Comparison of ENCODE assay signal across 30 cellular contexts in the genomic region with DNA sequence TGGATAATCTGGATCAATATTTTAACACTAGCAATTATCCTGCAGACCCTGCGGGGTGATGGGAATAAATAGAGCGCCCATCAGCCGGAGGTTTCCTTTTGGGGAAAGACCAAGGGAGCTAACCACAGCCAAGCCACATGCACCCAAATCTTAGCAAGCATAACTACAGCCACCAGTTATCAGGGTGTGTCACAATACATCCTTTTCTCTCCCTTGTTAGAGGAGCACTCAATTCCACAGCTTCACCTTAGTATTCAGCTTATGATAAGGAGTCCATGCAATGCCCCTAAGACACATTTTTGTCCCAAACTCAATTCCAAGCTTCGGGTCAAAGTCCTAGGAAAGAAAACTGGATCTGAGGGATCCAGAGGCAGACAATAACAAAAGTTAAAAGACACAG.
"Had no signal": no experiment of that assay in that cellular context is flagged by ENCODE, and none has a peak within 500 bp of the region (broad histone marks: within the 10 kb centered on the region; RNA-seq: fewer than 3 reads in every experiment).

No MANE protein-coding gene starts in this region.

- H3K27me3 Mint-ChIP-seq: brain had no signal

- ATAC-seq: activated naive CD4-positive, alpha-beta T cell treated with anti-CD3 and anti-CD28 coated beads, Interleukin-2, amount 50 U/mL, for 72 hours; activated T-cell treated with anti-CD3 and anti-CD28 coated beads, Interleukin-2, amount 50 U/mL, for 72 hours; esophagus mucosa; foreskin keratinocyte; gastrocnemius medialis; heart left ventricle; T-helper 17 cell had no signal

- H3K4me1 ChIP-seq: ascending aorta, breast epithelium, colonic mucosa, foreskin keratinocyte, heart left ventricle had no signal

- H3K27ac ChIP-seq: ascending aorta, breast epithelium, cardiac muscle cell, colonic mucosa, foreskin keratinocyte, gastrocnemius medialis, heart left ventricle had no signal

- H3K36me3 Mint-ChIP-seq: activated naive CD4-positive, alpha-beta T cell treated with anti-CD3 and anti-CD28 coated beads, Interleukin-2, amount 50 U/mL, for 72 hours had no signal

- H3K4me3 Mint-ChIP-seq: activated CD4-positive, alpha-beta memory T cell treated with anti-CD3 and anti-CD28 coated beads, Interleukin-2, amount 10 ng/mL, durations not matched to agents 7 days and 5 days; activated CD4-positive, alpha-beta T cell treated with anti-CD3 and anti-CD28 coated beads, Interleukin-2, amount 10 ng/mL, durations not matched to agents 7 days and 5 days; activated naive CD4-positive, alpha-beta T cell treated with anti-CD3 and anti-CD28 coated beads, Interleukin-2, amount 10 ng/mL, durations not matched to agents 7 days and 5 days; activated naive CD8-positive, alpha-beta T cell treated with anti-CD3 and anti-CD28 coated beads, Interleukin-2, amount 10 ng/mL, durations not matched to agents 7 days and 5 days; activated T-cell treated with anti-CD3 and anti-CD28 coated beads, Interleukin-2, amount 50 U/mL, for 24 hours; activated T-cell treated with anti-CD3 and anti-CD28 coated beads, Interleukin-2, amount 50 U/mL, for 72 hours; brain; T-helper 17 cell; T-helper 2 cell treated with Interferon-gamma antibody and Interleukin-4, amounts not matched to agents 5 μg/mL and 100 μg/mL, for 36 hours had no signal

- H3K36me3 ChIP-seq: ascending aorta, breast epithelium, cardiac muscle cell, colonic mucosa, gastrocnemius medialis had no signal

- H3K27me3 ChIP-seq: ascending aorta, breast epithelium, cardiac muscle cell, colonic mucosa, foreskin keratinocyte, gastrocnemius medialis, heart left ventricle had no signal

- H3K4me3 ChIP-seq: ascending aorta, breast epithelium, cardiac muscle cell, colonic mucosa, gastrocnemius medialis, heart left ventricle had no signal

- H3K9me3 Mint-ChIP-seq: activated CD4-positive, alpha-beta memory T cell treated with anti-CD3 and anti-CD28 coated beads, Interleukin-2, amount 10 ng/mL, durations not matched to agents 7 days and 5 days; activated CD4-positive, alpha-beta T cell treated with anti-CD3 and anti-CD28 coated beads, Interleukin-2, amount 10 ng/mL, durations not matched to agents 7 days and 5 days; activated naive CD4-positive, alpha-beta T cell treated with anti-CD3 and anti-CD28 coated beads, Interleukin-2, amount 10 ng/mL, durations not matched to agents 7 days and 5 days; activated naive CD4-positive, alpha-beta T cell treated with anti-CD3 and anti-CD28 coated beads, Interleukin-2, amount 50 U/mL, for 72 hours; activated naive CD8-positive, alpha-beta T cell treated with anti-CD3 and anti-CD28 coated beads, Interleukin-2, amount 10 ng/mL, durations not matched to agents 7 days and 5 days; activated T-cell treated with anti-CD3 and anti-CD28 coated beads, Interleukin-2, amount 50 U/mL, for 24 hours; activated T-cell treated with anti-CD3 and anti-CD28 coated beads, Interleukin-2, amount 50 U/mL, for 72 hours; brain; T-helper 2 cell treated with Interferon-gamma antibody and Interleukin-4, amounts not matched to agents 5 μg/mL and 100 μg/mL, for 36 hours had no signal

- H3K4me1 Mint-ChIP-seq: activated CD4-positive, alpha-beta memory T cell treated with anti-CD3 and anti-CD28 coated beads, Interleukin-2, amount 10 ng/mL, durations not matched to agents 7 days and 5 days; activated naive CD4-positive, alpha-beta T cell treated with anti-CD3 and anti-CD28 coated beads, Interleukin-2, amount 10 ng/mL, durations not matched to agents 7 days and 5 days had no signal

- H3K9me3 ChIP-seq: ascending aorta, breast epithelium, colonic mucosa, gastrocnemius medialis, heart left ventricle had no signal

- DNase-seq: activated CD4-positive, alpha-beta memory T cell treated with anti-CD3 and anti-CD28 coated beads, Interleukin-2, amount 10 ng/mL, durations not matched to agents 7 days and 5 days; activated CD4-positive, alpha-beta T cell treated with anti-CD3 and anti-CD28 coated beads for 1 hour; activated CD4-positive, alpha-beta T cell treated with anti-CD3 and anti-CD28 coated beads for 4 hours; activated CD4-positive, alpha-beta T cell treated with anti-CD3 and anti-CD28 coated beads, Interleukin-2, amount 10 ng/mL, durations not matched to agents 7 days and 5 days; activated CD4-positive, alpha-beta T cell treated with anti-CD3 and anti-CD28 coated beads, Interleukin-2, amount 50 U/mL, for 4 hours; activated CD8-positive, alpha-beta memory T cell treated with anti-CD3 and anti-CD28 coated beads, Interleukin-2, amount 50 U/mL, for 48 hours; activated gamma-delta T cell; activated naive CD4-positive, alpha-beta T cell; activated naive CD4-positive, alpha-beta T cell treated with anti-CD3 and anti-CD28 coated beads, Interleukin-2, amount 10 ng/mL, durations not matched to agents 7 days and 5 days; activated naive CD8-positive, alpha-beta T cell treated with anti-CD3 and anti-CD28 coated beads, Interleukin-2, amount 10 ng/mL, durations not matched to agents 7 days and 5 days; activated T-cell treated with anti-CD3 and anti-CD28 coated beads for 4 hours; activated T-cell treated with anti-CD3 and anti-CD28 coated beads, Interleukin-2, amount 50 U/mL, for 24 hours; activated T-cell treated with anti-CD3 and anti-CD28 coated beads, Interleukin-2, amount 50 U/mL, for 72 hours; central memory CD4-positive, alpha-beta T cell; cerebellar nuclear complex; colonic mucosa; effector CD8-positive, alpha-beta T cell; foreskin keratinocyte; gastrocnemius medialis; glutamatergic neuron; heart left ventricle; T-helper 17 cell; T1000 had no signal

- H3K27ac Mint-ChIP-seq: activated CD4-positive, alpha-beta memory T cell treated with anti-CD3 and anti-CD28 coated beads, Interleukin-2, amount 10 ng/mL, durations not matched to agents 7 days and 5 days; activated CD4-positive, alpha-beta T cell treated with anti-CD3 and anti-CD28 coated beads, Interleukin-2, amount 10 ng/mL, durations not matched to agents 7 days and 5 days; activated naive CD4-positive, alpha-beta T cell treated with anti-CD3 and anti-CD28 coated beads, Interleukin-2, amount 10 ng/mL, durations not matched to agents 7 days and 5 days; activated naive CD4-positive, alpha-beta T cell treated with anti-CD3 and anti-CD28 coated beads, Interleukin-2, amount 50 U/mL, for 72 hours; activated naive CD8-positive, alpha-beta T cell treated with anti-CD3 and anti-CD28 coated beads, Interleukin-2, amount 10 ng/mL, durations not matched to agents 7 days and 5 days; activated T-cell treated with anti-CD3 and anti-CD28 coated beads, Interleukin-2, amount 50 U/mL, for 24 hours; activated T-cell treated with anti-CD3 and anti-CD28 coated beads, Interleukin-2, amount 50 U/mL, for 72 hours; brain; T-helper 17 cell; T-helper 2 cell treated with Interferon-gamma antibody and Interleukin-4, amounts not matched to agents 5 μg/mL and 100 μg/mL, for 36 hours had no signal
